In the genomic region with DNA sequence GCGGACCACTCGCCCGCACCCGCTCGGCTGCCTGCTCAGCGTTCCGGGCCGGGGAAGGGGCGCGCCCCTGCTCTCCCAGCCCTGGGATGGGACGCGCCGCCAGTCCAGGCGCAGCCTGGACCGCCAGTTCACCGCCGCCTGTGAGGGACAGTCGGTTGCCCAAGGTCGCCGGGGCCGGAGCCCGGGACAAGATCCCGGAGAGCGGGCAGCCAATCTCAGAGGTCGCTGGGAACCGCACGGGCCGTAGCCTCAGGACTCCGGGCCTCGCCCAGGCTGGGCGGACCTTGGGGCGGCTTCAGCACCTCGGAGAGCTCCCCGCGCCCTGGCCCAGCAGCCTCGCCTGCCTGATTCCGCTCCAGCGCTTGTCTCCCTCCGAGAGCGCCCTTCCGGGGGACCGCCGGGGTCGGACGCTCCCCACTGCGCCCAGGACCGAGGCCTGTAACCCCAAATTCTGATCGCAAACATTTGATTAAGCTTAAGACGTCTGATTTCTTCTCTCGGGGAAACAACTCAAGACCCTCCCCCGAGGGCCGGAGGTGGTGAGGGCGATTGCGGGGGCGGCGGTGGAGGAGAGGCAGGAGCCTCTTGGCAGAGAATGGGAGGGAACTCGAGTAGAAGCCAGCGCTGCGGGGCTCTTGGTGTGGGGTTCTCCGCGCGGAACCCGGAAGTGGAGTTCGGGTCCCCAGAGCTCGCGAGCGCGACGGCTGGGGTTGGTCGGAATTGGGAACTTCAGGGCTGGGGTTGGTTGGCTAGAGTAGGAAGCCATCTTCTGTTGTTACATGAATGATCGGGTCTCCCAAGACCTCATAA, we compare ENCODE assay signal across 1 cellular context.
TF ChIP-seq lines count a peak whose summit lies in the region.

No MANE protein-coding gene starts in this region.

TF ChIP-seq in K562, 482 proteins besides CTCF, POLR2A, EP300 and RAD21 (continued from another document):
- TF ChIP-seq ZBTB33 (CRISPR knock-in tag; IDR thresholded peaks at IDR 0.05) (peak; percentile 80; the same call in 1 of the 2 replicates), ZNF316 (IDR thresholded peaks at IDR 0.05) (no peak), MNT (conservative IDR thresholded peaks at IDR 0.05) (peak; percentile 82 to 91), TOE1 (IDR thresholded peaks at IDR 0.05; ENCODE audit: borderline replicate concordance) (0 out of 2 replicates have a peak, but pooled peaks have one; percentile 32), TOE1 (CRISPR knock-in tag; IDR thresholded peaks at IDR 0.05; ENCODE audit: borderline replicate concordance, low read depth) (no peak; the same call in 1 of the 2 replicates), KLF1 (tag; IDR thresholded peaks at IDR 0.05) (peak; percentile 37; the same call in 1 of the 2 replicates), ZNF764 (CRISPR knock-in tag; IDR thresholded peaks at IDR 0.05; ENCODE audit: low read depth) (no peak)
- TF ChIP-seq, protein P1, sequence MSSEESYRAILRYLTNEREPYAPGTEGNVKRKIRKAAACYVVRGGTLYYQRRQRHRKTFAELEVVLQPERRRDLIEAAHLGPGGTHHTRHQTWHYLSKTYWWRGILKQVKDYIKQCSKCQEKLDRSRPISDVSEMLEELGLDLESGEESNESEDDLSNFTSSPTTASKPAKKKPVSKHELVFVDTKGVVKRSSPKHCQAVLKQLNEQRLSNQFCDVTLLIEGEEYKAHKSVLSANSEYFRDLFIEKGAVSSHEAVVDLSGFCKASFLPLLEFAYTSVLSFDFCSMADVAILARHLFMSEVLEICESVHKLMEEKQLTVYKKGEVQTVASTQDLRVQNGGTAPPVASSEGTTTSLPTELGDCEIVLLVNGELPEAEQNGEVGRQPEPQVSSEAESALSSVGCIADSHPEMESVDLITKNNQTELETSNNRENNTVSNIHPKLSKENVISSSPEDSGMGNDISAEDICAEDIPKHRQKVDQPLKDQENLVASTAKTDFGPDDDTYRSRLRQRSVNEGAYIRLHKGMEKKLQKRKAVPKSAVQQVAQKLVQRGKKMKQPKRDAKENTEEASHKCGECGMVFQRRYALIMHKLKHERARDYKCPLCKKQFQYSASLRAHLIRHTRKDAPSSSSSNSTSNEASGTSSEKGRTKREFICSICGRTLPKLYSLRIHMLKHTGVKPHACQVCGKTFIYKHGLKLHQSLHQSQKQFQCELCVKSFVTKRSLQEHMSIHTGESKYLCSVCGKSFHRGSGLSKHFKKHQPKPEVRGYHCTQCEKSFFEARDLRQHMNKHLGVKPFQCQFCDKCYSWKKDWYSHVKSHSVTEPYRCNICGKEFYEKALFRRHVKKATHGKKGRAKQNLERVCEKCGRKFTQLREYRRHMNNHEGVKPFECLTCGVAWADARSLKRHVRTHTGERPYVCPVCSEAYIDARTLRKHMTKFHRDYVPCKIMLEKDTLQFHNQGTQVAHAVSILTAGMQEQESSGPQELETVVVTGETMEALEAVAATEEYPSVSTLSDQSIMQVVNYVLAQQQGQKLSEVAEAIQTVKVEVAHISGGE (CRISPR knock-in tag; IDR thresholded peaks at IDR 0.05), result peak in 1 of 3 experiments; percentile 71; a peak in 1 of 6 replicates
